ENCODE assay signal across 11 cellular contexts in genomic region chr3:72338082-72338941, GRCh38.
DNase-seq lines count a peak whose midpoint lies in the region; ATAC-seq lines count a peak whose summit lies in the region.
"Had no signal": no experiment of that assay in that cellular context is flagged by ENCODE, and none has a peak within 500 bp of the region (broad histone marks: within the 10 kb centered on the region; RNA-seq: fewer than 3 reads in every experiment).

No MANE protein-coding gene starts in this region.

- ATAC-seq in left colon: no peak
- ATAC-seq: GM23338 had no signal

- no peaks in the 10 kb centered on the region for H3K9me3 ChIP-seq in mesenchymal stem cell (ENCODE audit: control insufficient read depth, low read length)
- H3K9me3 ChIP-seq: pancreas, upper lobe of left lung had no signal

- H3K4me2 ChIP-seq in mesenchymal stem cell (ENCODE audit: low read length, poor library complexity, severe bottlenecking): no peak overlapping the region
- H3K4me2 ChIP-seq: GM23338 had no signal

- no peak overlapping the region for H3K4me3 ChIP-seq in mesenchymal stem cell (ENCODE audit: insufficient read depth in 1 of 2, low read depth in 1 of 2, low read length in 2 of 2)
- H3K4me3 ChIP-seq: GM23338, pancreas, upper lobe of left lung had no signal

- no peaks in the 10 kb centered on the region for H3K36me3 ChIP-seq in mesenchymal stem cell (ENCODE audit: control insufficient read depth in 1 of 2, insufficient read depth in 2 of 2, low read depth in 1 of 2, low read length in 2 of 2)
- H3K36me3 ChIP-seq: pancreas, upper lobe of left lung had no signal

- no peaks in the 10 kb centered on the region for H3K36me3 Mint-ChIP-seq in activated CD4-positive, alpha-beta T cell treated with anti-CD3 and anti-CD28 coated beads, Interleukin-2, amount 10 ng/mL, durations not matched to agents 24 days and 14 days (ENCODE audit: low read depth)

- intact Hi-C loops in activated CD4-positive, alpha-beta T cell treated with anti-CD3 and anti-CD28 coated beads, Interleukin-2, amount 10 ng/mL, durations not matched to agents 24 days and 14 days (cut with micrococcal nuclease): loop anchor here (1.0 to 2.0 kb wide), 9 partner anchors 88 to 484 kb away; no protein-coding TSS in a partner anchor
- intact Hi-C loops in left colon (cut with DNase I, micrococcal nuclease): no loop called here

- H3K79me1 ChIP-seq in mesenchymal stem cell (replicated peaks; ENCODE audit: low read length, poor library complexity, severe bottlenecking): no peaks in the 10 kb centered on the region

- DNase-seq in activated CD4-positive, alpha-beta T cell treated with anti-CD3 and anti-CD28 coated beads for 48 hours: peak; percentile 76
- no peak for DNase-seq in activated CD4-positive, alpha-beta T cell treated with anti-CD3 and anti-CD28 coated beads, Interleukin-2, amount 10 ng/mL, durations not matched to agents 24 days and 14 days
- DNase-seq in activated CD8-positive, alpha-beta memory T cell treated with anti-CD3 and anti-CD28 coated beads, Interleukin-2, amount 50 U/mL, for 4 hours: peak; percentile 34
- DNase-seq in mesenchymal stem cell: peak; percentile 50
- peak; percentile 32 to 64 for DNase-seq in stimulated activated CD8-positive, alpha-beta memory T cell treated with anti-CD3 and anti-CD28 coated beads, Interleukin-7, amount 100 ng/mL, for 48 hours (ENCODE audit: extremely low read depth in 1 of 2, low read depth in 1 of 2)
- no peak for DNase-seq in HK-2 (ENCODE audit: unreplicated experiment)
- no peak for DNase-seq in SIG-M5 (lab: John Stamatoyannopoulos, UW)
- no peak for DNase-seq in left colon

- H4K91ac ChIP-seq in mesenchymal stem cell (ENCODE audit: low read length): no peak overlapping the region

- H2BK120ac ChIP-seq in mesenchymal stem cell (ENCODE audit: low read depth, low read length): no peak overlapping the region

- peak overlapping the region; percentile 12 to 99 for H2BK12ac ChIP-seq in mesenchymal stem cell (ENCODE audit: low read length in 2 of 2)

- no peaks in the 10 kb centered on the region for H3K27me3 Mint-ChIP-seq in activated CD4-positive, alpha-beta T cell treated with anti-CD3 and anti-CD28 coated beads, Interleukin-2, amount 10 ng/mL, durations not matched to agents 24 days and 14 days

- no peak overlapping the region for H3K27ac Mint-ChIP-seq in activated CD4-positive, alpha-beta T cell treated with anti-CD3 and anti-CD28 coated beads, Interleukin-2, amount 10 ng/mL, durations not matched to agents 24 days and 14 days
- H3K27ac Mint-ChIP-seq: GM23338 had no signal

- H3K9me3 Mint-ChIP-seq in activated CD4-positive, alpha-beta T cell treated with anti-CD3 and anti-CD28 coated beads, Interleukin-2, amount 10 ng/mL, durations not matched to agents 24 days and 14 days: no peaks in the 10 kb centered on the region
- H3K9me3 Mint-ChIP-seq: GM23338 had no signal

- peaks cover 21% of the 10 kb centered on the region for H3K4me1 Mint-ChIP-seq in activated CD4-positive, alpha-beta T cell treated with anti-CD3 and anti-CD28 coated beads, Interleukin-2, amount 10 ng/mL, durations not matched to agents 24 days and 14 days

- peak overlapping the region; percentile 5 to 97 for H3K18ac ChIP-seq in mesenchymal stem cell (ENCODE audit: low read depth in 1 of 2, low read length in 2 of 2)

- H4K8ac ChIP-seq in mesenchymal stem cell (ENCODE audit: low read length): no peak overlapping the region

- peak overlapping the region; percentile 27 for H3K27ac ChIP-seq in mesenchymal stem cell (ENCODE audit: low read length, poor library complexity, severe bottlenecking)
- H3K27ac ChIP-seq: pancreas had no signal

- no peak overlapping the region for H2BK15ac ChIP-seq in mesenchymal stem cell (ENCODE audit: low read depth, poor library complexity, severe bottlenecking)

- no peak overlapping the region for H3K4me3 Mint-ChIP-seq in activated CD4-positive, alpha-beta T cell treated with anti-CD3 and anti-CD28 coated beads, Interleukin-2, amount 10 ng/mL, durations not matched to agents 24 days and 14 days
- H3K4me3 Mint-ChIP-seq: GM23338 had no signal

- H2BK5ac ChIP-seq in mesenchymal stem cell (ENCODE audit: low read depth, low read length, poor library complexity, severe bottlenecking): no peak overlapping the region

- H3K9ac ChIP-seq in mesenchymal stem cell (ENCODE audit: low read length): no peak overlapping the region

- peak overlapping the region in 1 of 2 experiments; percentile 9 for H3K4ac ChIP-seq in mesenchymal stem cell (ENCODE audit: low read depth in 1 of 2, low read length in 2 of 2)

- WGBS in mesenchymal stem cell: 90% methylated on average over 8 of the region's 8 CpGs

- peaks cover 24% of the 10 kb centered on the region for H3K4me1 ChIP-seq in mesenchymal stem cell (ENCODE audit: control insufficient read depth, insufficient read depth, low read depth, low read length)
- H3K4me1 ChIP-seq: pancreas had no signal

- H2AFZ ChIP-seq in mesenchymal stem cell (ENCODE audit: low read depth, low read length): no peak overlapping the region
- H2AFZ ChIP-seq: GM23338 had no signal

- H2AK5ac ChIP-seq in mesenchymal stem cell (ENCODE audit: low read length, severe bottlenecking): peak overlapping the region; percentile 15

- no peak overlapping the region for H3K23ac ChIP-seq in mesenchymal stem cell (ENCODE audit: low read length in 2 of 2)

- peaks cover 0 to 3% of the 10 kb centered on the region in 2 experiments for H3K27me3 ChIP-seq in mesenchymal stem cell (ENCODE audit: control insufficient read depth in 1 of 2, insufficient read depth in 1 of 2, low read length in 2 of 2)
- H3K27me3 ChIP-seq: pancreas, upper lobe of left lung had no signal

- H3K14ac ChIP-seq in mesenchymal stem cell (ENCODE audit: low read length in 2 of 2): peak overlapping the region in 1 of 2 experiments; percentile 77

Comparison
In these comparisons a context has a peak if more than half of its experiments do, and no peak if none do; other contexts are left out.
1. DNase-seq: peak in activated CD4-positive, alpha-beta T cell treated with anti-CD3 and anti-CD28 coated beads for 48 hours (single experiment), activated CD8-positive, alpha-beta memory T cell treated with anti-CD3 and anti-CD28 coated beads, Interleukin-2, amount 50 U/mL, for 4 hours (single experiment), mesenchymal stem cell (single experiment) and stimulated activated CD8-positive, alpha-beta memory T cell treated with anti-CD3 and anti-CD28 coated beads, Interleukin-7, amount 100 ng/mL, for 48 hours (2 of 2); none in activated CD4-positive, alpha-beta T cell treated with anti-CD3 and anti-CD28 coated beads, Interleukin-2, amount 10 ng/mL, durations not matched to agents 24 days and 14 days (single experiment), HK-2 (single experiment), SIG-M5 (single experiment) and left colon (0 of 2).